In the genomic region with DNA sequence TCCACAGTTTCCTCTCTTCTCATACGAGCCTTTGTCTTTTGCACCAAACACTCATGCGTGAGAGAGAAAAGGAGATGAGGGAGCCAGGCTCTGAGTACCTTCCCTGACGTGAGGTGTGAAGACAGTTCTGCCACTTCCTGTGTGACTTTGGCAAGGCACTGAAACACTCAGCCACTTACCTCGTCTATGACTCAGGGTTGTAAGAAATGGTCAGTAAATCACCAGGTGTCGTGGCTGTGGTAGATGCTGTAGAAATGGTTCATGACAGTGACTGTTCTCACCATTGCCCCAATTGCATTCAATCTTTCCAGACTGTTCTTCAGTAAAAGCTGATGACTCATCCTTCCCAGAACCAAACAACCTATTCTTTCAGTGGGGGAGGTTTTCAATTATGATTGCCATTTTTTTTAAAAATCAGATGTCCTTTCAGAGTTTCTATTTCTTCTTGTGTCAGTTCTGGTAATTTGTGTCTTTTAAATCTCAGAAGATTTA, we compare ENCODE assay signal across 10 cellular contexts. TPM values are rescaled to one million over a fixed set of nuclear protein-coding genes. Genes with fewer than 3 reads are reported as not detected.
DNase-seq lines count a peak whose midpoint lies in the region; ATAC-seq and TF ChIP-seq lines count a peak whose summit lies in the region.
"Had no signal": no experiment of that assay in that cellular context is flagged by ENCODE, and none has a peak within 500 bp of the region (broad histone marks: within the 10 kb centered on the region; RNA-seq: fewer than 3 reads in every experiment).

No MANE protein-coding gene starts in this region.

- intact Hi-C loops in uterus (cut with DNase I; ENCODE audit: low total_unique reads) = no loop called here
- intact Hi-C loops in CD14-positive monocyte (cut with micrococcal nuclease) = no loop called here

- no peak overlapping the region for H3K27ac ChIP-seq in uterus
- H3K27ac ChIP-seq: skin epidermis had no signal

- TF ChIP-seq POLR2A in uterus (IDR thresholded peaks at IDR 0.05) = no peak

- H3K27ac Mint-ChIP-seq in activated naive CD4-positive, alpha-beta T cell treated with anti-CD3 and anti-CD28 coated beads, Interleukin-2, amount 10 ng/mL, durations not matched to agents 7 days and 5 days = peak overlapping the region; percentile 38
- no peak overlapping the region for H3K27ac Mint-ChIP-seq in CD14-positive monocyte

- H3K27me3 ChIP-seq in uterus = no peaks in the 10 kb centered on the region

- no peaks in the 10 kb centered on the region for H3K9me3 ChIP-seq in uterus

- CTCF ChIA-PET in activated naive CD4-positive, alpha-beta T cell treated with anti-CD3 and anti-CD28 coated beads, Interleukin-2, amount 10 ng/mL, durations not matched to agents 7 days and 5 days (lab: Charles Lee) = no interaction called here

- no peaks in the 10 kb centered on the region for H3K27me3 Mint-ChIP-seq in activated naive CD4-positive, alpha-beta T cell treated with anti-CD3 and anti-CD28 coated beads, Interleukin-2, amount 10 ng/mL, durations not matched to agents 7 days and 5 days
- H3K27me3 Mint-ChIP-seq in CD14-positive monocyte (ENCODE audit: low read depth in 3 of 3) = peaks cover 4 to 9% (median 6%) of the 10 kb centered on the region in 3 donors

- no peak overlapping the region for H3K4me3 ChIP-seq in uterus
- H3K4me3 ChIP-seq: skin epidermis had no signal

- ATAC-seq in GM21447 (IDR thresholded peaks at IDR 0.05; ENCODE audit: unreplicated experiment) = peak; percentile 87

- H3K4me1 ChIP-seq in uterus = no peaks in the 10 kb centered on the region

- peaks cover 5% of the 10 kb centered on the region for H3K36me3 Mint-ChIP-seq in activated naive CD4-positive, alpha-beta T cell treated with anti-CD3 and anti-CD28 coated beads, Interleukin-2, amount 10 ng/mL, durations not matched to agents 7 days and 5 days
- H3K36me3 Mint-ChIP-seq in CD14-positive monocyte = peaks cover 0 to 3% of the 10 kb centered on the region in 2 donors

- DNase-seq in NAMALWA (ENCODE audit: low spot score) (peak; percentile 43), COLO668 (lab: John Stamatoyannopoulos, UW; ENCODE audit: unreplicated experiment) (no peak), uterus (no peak), CD14-positive monocyte (ENCODE audit: low spot score) (no peak), superior temporal gyrus (ENCODE audit: extremely low spot score) (no peak)
- DNase-seq in activated naive CD4-positive, alpha-beta T cell treated with anti-CD3 and anti-CD28 coated beads, Interleukin-2, amount 10 ng/mL, durations not matched to agents 7 days and 5 days = peak; percentile 57
- peak; percentile 15 for DNase-seq in stimulated activated CD8-positive, alpha-beta memory T cell treated with anti-CD3 and anti-CD28 coated beads, Interleukin-12 subunit alpha, Interleukin-12 subunit beta, amount 100 ng/mL, for 24 hours (ENCODE audit: extremely low read depth)
- DNase-seq: foreskin fibroblast had no signal

- H3K4me3 Mint-ChIP-seq in activated naive CD4-positive, alpha-beta T cell treated with anti-CD3 and anti-CD28 coated beads, Interleukin-2, amount 10 ng/mL, durations not matched to agents 7 days and 5 days = no peak overlapping the region
- no peak overlapping the region for H3K4me3 Mint-ChIP-seq in CD14-positive monocyte

- TF ChIP-seq CTCF in uterus (IDR thresholded peaks at IDR 0.05) = no peak
- TF ChIP-seq CTCF in CD14-positive monocyte (IDR thresholded peaks at IDR 0.05) = no peak

- H3K36me3 ChIP-seq in uterus = no peaks in the 10 kb centered on the region

- H3K4me1 Mint-ChIP-seq in activated naive CD4-positive, alpha-beta T cell treated with anti-CD3 and anti-CD28 coated beads, Interleukin-2, amount 10 ng/mL, durations not matched to agents 7 days and 5 days = peaks cover 16% of the 10 kb centered on the region
- H3K4me1 Mint-ChIP-seq in CD14-positive monocyte = peaks cover 5% of the 10 kb centered on the region

- H3K9me3 Mint-ChIP-seq in activated naive CD4-positive, alpha-beta T cell treated with anti-CD3 and anti-CD28 coated beads, Interleukin-2, amount 10 ng/mL, durations not matched to agents 7 days and 5 days = peaks cover 27% of the 10 kb centered on the region
- H3K9me3 Mint-ChIP-seq in CD14-positive monocyte = peaks cover 5 to 22% (median 17%) of the 10 kb centered on the region in 7 donors

RNA-seq across cellular contexts. Expression of a gene that starts 49.2 kb away (rescaled TPM):
- 10 to 100 TPM in 1 of 4 donors, 1 to 10 TPM in 1, under 1 TPM in 2; under 0.01 to 12.1 (median 3.1) TPM for total RNA-seq in uterus
- 1 to 10 TPM; 5.3 to 6.2 TPM for polyA plus RNA-seq in CD14-positive monocyte

Comparison
In these comparisons a context has a peak if more than half of its experiments do, and no peak if none do; other contexts are left out.
1. DNase-seq: peak in NAMALWA (single experiment), activated naive CD4-positive, alpha-beta T cell treated with anti-CD3 and anti-CD28 coated beads, Interleukin-2, amount 10 ng/mL, durations not matched to agents 7 days and 5 days (single experiment) and stimulated activated CD8-positive, alpha-beta memory T cell treated with anti-CD3 and anti-CD28 coated beads, Interleukin-12 subunit alpha, Interleukin-12 subunit beta, amount 100 ng/mL, for 24 hours (single experiment); none in COLO668 (single experiment), uterus (0 of 2), CD14-positive monocyte (single experiment) and superior temporal gyrus (single experiment).